Comparison of ENCODE assay signal across 21 cellular contexts in genomic region chr12:50453872-50454271, GRCh38. TPM values are rescaled to one million over a fixed set of nuclear protein-coding genes. Genes with fewer than 3 reads are reported as not detected.
A peak's percentile ranks its signal among the peaks of the same experiment; 100 is the strongest.
DNase-seq lines count a peak whose midpoint lies in the region; ATAC-seq and TF ChIP-seq lines count a peak whose summit lies in the region.
"Had no signal": no experiment of that assay in that cellular context is flagged by ENCODE, and none has a peak within 500 bp of the region (broad histone marks: within the 10 kb centered on the region; RNA-seq: fewer than 3 reads in every experiment).

No MANE protein-coding gene starts in this region.

- no peaks in the 10 kb centered on the region for H3K9me3 ChIP-seq in mammary epithelial cell (replicated peaks; ENCODE audit: insufficient read depth, low read length)
- H3K9me3 ChIP-seq in adipocyte (ENCODE audit: control insufficient read depth, low read length) = no peaks in the 10 kb centered on the region
- H3K9me3 ChIP-seq: BLaER1 treated with 17β-estradiol and CSF1 and Interleukin-3, amounts not matched to agents 10 nM and 100 nM had no signal

- DNase-seq in MCF 10A (ENCODE audit: unreplicated experiment) = peak; percentile 2
- DNase-seq in mammary epithelial cell = no peak
- peak; percentile 47 for DNase-seq in adipocyte (ENCODE audit: low read depth)
- DNase-seq in fibroblast of pulmonary artery (ENCODE audit: low read depth) = peak; percentile 14
- no peak for DNase-seq in NOMO-1 treated with dmso at 0.1 percent for 144 hours (lab: John Stamatoyannopoulos, UW; ENCODE audit: unreplicated experiment)
- DNase-seq in NCI-H146 treated with DMSO at 0.1 percent for 48 hours (lab: John Stamatoyannopoulos, UW; ENCODE audit: unreplicated experiment) = no peak
- DNase-seq in MV-4-11 (lab: John Stamatoyannopoulos, UW) = no peak
- DNase-seq: 8988T, DND-41, GDM1, GOT3, KG1, NCI-H1092, NCI-H146, NCI-H2227 treated with DMSO at 0.1 percent for 48 hours, NCI-H524 treated with DMSO at 0.1 percent for 48 hours, Right ventricle myocardium superior had no signal

- TF ChIP-seq CTCF in MCF 10A (IDR thresholded peaks at IDR 0.05; ENCODE audit: unreplicated experiment) (no peak), mammary epithelial cell (conservative IDR thresholded peaks at IDR 0.05 in 1 of 2, IDR thresholded peaks at IDR 0.05 in 1 of 2; ENCODE audit: extremely low read depth in 1 of 2, insufficient read depth in 1 of 2, low read depth in 1 of 2, low read length in 2 of 2) (no peak), fibroblast of pulmonary artery (IDR thresholded peaks at IDR 0.05; ENCODE audit: low read length, missing control alignments) (no peak)

- H3K27me3 Mint-ChIP-seq in MCF 10A (ENCODE audit: insufficient read depth, unreplicated experiment) = no peaks in the 10 kb centered on the region

- ATAC-seq in HG03196 (IDR thresholded peaks at IDR 0.05; ENCODE audit: unreplicated experiment) = no peak

- peaks cover 5% of the 10 kb centered on the region for H3K79me2 ChIP-seq in mammary epithelial cell (ENCODE audit: insufficient read depth, low read length)

- WGBS in mammary epithelial cell (ENCODE audit: low coverage, missing lambda C conversion rate) = 94% methylated on average over 5 of the region's 5 CpGs

- no peak overlapping the region for H3K9ac ChIP-seq in mammary epithelial cell (ENCODE audit: insufficient read depth, low read length)
- H3K9ac ChIP-seq in adipocyte (ENCODE audit: low read length) = no peak overlapping the region
- H3K9ac ChIP-seq: BLaER1 treated with 17β-estradiol and CSF1 and Interleukin-3, amounts not matched to agents 10 nM and 100 nM had no signal

- peaks cover 87% of the 10 kb centered on the region for H3K36me3 Mint-ChIP-seq in MCF 10A (ENCODE audit: insufficient read depth, unreplicated experiment)

- BruUV-seq in MCF 10A (replicated peaks; lab: Mats Ljungman, UMichigan) = no TSS peak
- no TSS peak for BruUV-seq in mammary epithelial cell (replicated peaks; lab: Mats Ljungman, UMichigan)

- no peak overlapping the region for H3K27ac Mint-ChIP-seq in MCF 10A (ENCODE audit: low read depth, unreplicated experiment)

- H3K4me2 ChIP-seq in mammary epithelial cell (ENCODE audit: insufficient read depth, low read depth, low read length) = no peak overlapping the region
- H3K4me2 ChIP-seq: BLaER1 treated with 17β-estradiol and CSF1 and Interleukin-3, amounts not matched to agents 10 nM and 100 nM had no signal

- CTCF ChIA-PET in MCF 10A (lab: Yijun Ruan, JAX) = interaction anchor here (1.2 kb wide), 1 partner anchor 22 kb away, joined by 3 read pairs; no protein-coding TSS in a partner anchor
- CTCF ChIA-PET in mammary epithelial cell (lab: Charles Lee; ENCODE audit: low non-redundant PET) = interaction anchor here (0.7 kb wide), 1 partner anchor 51 kb away, joined by 4 read pairs; no protein-coding TSS in a partner anchor

- H4K20me1 ChIP-seq in mammary epithelial cell (ENCODE audit: insufficient read depth, low read length) = no peaks in the 10 kb centered on the region

- H3K4me3 ChIP-seq in mammary epithelial cell (replicated peaks in 1 of 3; ENCODE audit: insufficient read depth in 1 of 3, low read depth in 2 of 3, low read length in 3 of 3) (no peak overlapping the region), adipocyte (ENCODE audit: low read length) (no peak overlapping the region), fibroblast of pulmonary artery (replicated peaks; ENCODE audit: low read depth, low read length) (no peak overlapping the region)
- H3K4me3 ChIP-seq: BLaER1 treated with 17β-estradiol and CSF1 and Interleukin-3, amounts not matched to agents 10 nM and 100 nM had no signal

- dilution Hi-C loops in mammary epithelial cell (cut with HindIII; ENCODE audit: low sequenced_read_pairs) = no loop called here

- intact Hi-C loops in MCF 10A (cut with micrococcal nuclease) = no loop called here
- intact Hi-C loops in mammary epithelial cell (cut with micrococcal nuclease) = no loop called here

- in situ Hi-C loops in mammary epithelial cell (cut with MboI; ENCODE audit: low sequenced_read_pairs in 2 of 2) = no loop called here

- no peak overlapping the region for H2AFZ ChIP-seq in mammary epithelial cell (ENCODE audit: low read depth, low read length)

- H3K27me3 ChIP-seq in mammary epithelial cell (ENCODE audit: insufficient read depth, low read length) (no peaks in the 10 kb centered on the region), adipocyte (replicated peaks; ENCODE audit: control insufficient read depth, insufficient read depth, low read length) (no peaks in the 10 kb centered on the region)
- H3K27me3 ChIP-seq: BLaER1 treated with 17β-estradiol and CSF1 and Interleukin-3, amounts not matched to agents 10 nM and 100 nM had no signal

- H3K4me1 Mint-ChIP-seq in MCF 10A (ENCODE audit: insufficient read depth, unreplicated experiment) = peaks cover 6% of the 10 kb centered on the region

- POLR2A ChIA-PET in MCF 10A (lab: Yijun Ruan, JAX) = interaction anchor here (0.5 to 1.1 kb wide), 5 partner anchors 11 to 343 kb away, joined by 3 to 8 read pairs (median 4); no protein-coding TSS in a partner anchor

- peaks cover 7% of the 10 kb centered on the region for H3K36me3 ChIP-seq in mammary epithelial cell (ENCODE audit: insufficient read depth, low read length)
- peaks cover 77% of the 10 kb centered on the region for H3K36me3 ChIP-seq in adipocyte (ENCODE audit: control insufficient read depth, insufficient read depth, low read length, severe bottlenecking)

- H3K4me3 Mint-ChIP-seq in MCF 10A (ENCODE audit: unreplicated experiment) = no peak overlapping the region

- H3K9me3 Mint-ChIP-seq in MCF 10A (ENCODE audit: unreplicated experiment) = no peaks in the 10 kb centered on the region

- H3K27ac ChIP-seq in mammary epithelial cell (ENCODE audit: insufficient read depth, low read depth, low read length) = no peak overlapping the region
- H3K27ac ChIP-seq: BLaER1 treated with 17β-estradiol and CSF1 and Interleukin-3, amounts not matched to agents 10 nM and 100 nM had no signal

- H3K4me1 ChIP-seq in mammary epithelial cell (ENCODE audit: insufficient read depth, low read length) = peaks cover 7% of the 10 kb centered on the region
- no peaks in the 10 kb centered on the region for H3K4me1 ChIP-seq in adipocyte (ENCODE audit: control insufficient read depth, insufficient read depth, low read length)

RNA-seq across cellular contexts. Expression of gene DIP2B, which starts 50.9 kb away (rescaled TPM):
- total RNA-seq in MCF 10A (2022) (18.8 and 19.0 TPM in 2 replicates), mammary epithelial cell (10 to 100 TPM; 34.8 to 98.0 TPM)
- 17.1 TPM for polyA plus RNA-seq in mammary epithelial cell
- 82.0 TPM for polyA minus RNA-seq in mammary epithelial cell

RNA-seq across cellular contexts. Expression of gene LARP4, which starts 53.2 kb away (rescaled TPM):
- total RNA-seq in MCF 10A (2022) (73.6 and 78.8 TPM in 2 replicates), mammary epithelial cell (10 to 100 TPM; 45.0 to 65.0 TPM)
- polyA plus RNA-seq in mammary epithelial cell = 21.3 TPM
- polyA minus RNA-seq in mammary epithelial cell = 44.1 TPM

RNA-seq across cellular contexts. Expression of gene FAM186A, which starts 57.5 kb away (rescaled TPM):
- total RNA-seq in MCF 10A (2022) (not detected in 2 replicates), mammary epithelial cell (not detected)
- not detected for polyA plus RNA-seq in mammary epithelial cell
- not detected for polyA minus RNA-seq in mammary epithelial cell
- total RNA-seq: M059J; Right ventricle myocardium superior; T-helper 1 cell treated with Interleukin-12 subunit alpha and Interleukin-12 subunit beta and Interleukin-4 antibody, amounts not matched to agents 30 ng/mL and 1 ng/mL, for 36 hours had no signal

Comparison
In these comparisons a context has a peak if more than half of its experiments do, and no peak if none do; other contexts are left out.
1. DNase-seq: peak in MCF 10A (single experiment), adipocyte (single experiment) and fibroblast of pulmonary artery (single experiment); none in mammary epithelial cell (single experiment), NOMO-1 treated with dmso at 0.1 percent for 144 hours (single experiment), NCI-H146 treated with DMSO at 0.1 percent for 48 hours (single experiment) and MV-4-11 (single experiment).